23 cellular contexts compared by ENCODE assay signal in genomic region chr15:61206767-61207166, GRCh38. TPM values are rescaled to one million over a fixed set of nuclear protein-coding genes. Genes with fewer than 3 reads are reported as not detected.
DNase-seq lines count a peak whose midpoint lies in the region; ATAC-seq and TF ChIP-seq lines count a peak whose summit lies in the region.
"Had no signal": no experiment of that assay in that cellular context is flagged by ENCODE, and none has a peak within 500 bp of the region (broad histone marks: within the 10 kb centered on the region; RNA-seq: fewer than 3 reads in every experiment).

No MANE protein-coding gene starts in this region.

- peak; percentile 32 for DNase-seq in mesendoderm
- no peak for DNase-seq in psoas muscle
- no peak for DNase-seq in NK-92 treated with Interleukin-12 subunit alpha and Interleukin-12 subunit beta, amount 100 ng/mL, for 24 hours (lab: John Stamatoyannopoulos, UW)
- DNase-seq in NCI-H1930 (lab: John Stamatoyannopoulos, UW) = no peak
- DNase-seq in GM13976 (ENCODE audit: low spot score) = no peak
- DNase-seq: 8988T; ACHN; BE2C; C1 segment of cervical spinal cord; CD4-positive, alpha-beta memory T cell; CD4-positive, CD25-positive, alpha-beta regulatory T cell; CD8-positive, alpha-beta memory T cell; COR-L47; DMS 273 treated with DMSO at 0.1 percent for 48 hours; DMS153; DMS53; DMS79; DND-41; EL; GDM1 had no signal

- no peaks in the 10 kb centered on the region for H3K79me2 ChIP-seq in mesendoderm (ENCODE audit: control insufficient read depth, insufficient read depth, low read length)

- no peaks in the 10 kb centered on the region for H3K79me1 ChIP-seq in mesendoderm (ENCODE audit: low read length)

- H2BK5ac ChIP-seq in mesendoderm (ENCODE audit: low read length) = no peak overlapping the region

- no peak overlapping the region for H3K18ac ChIP-seq in mesendoderm (ENCODE audit: low read length)

- TF ChIP-seq CTCF in psoas muscle (IDR thresholded peaks at IDR 0.05) (no peak), GM13976 (IDR thresholded peaks at IDR 0.05; ENCODE audit: borderline replicate concordance, control extremely low read depth, extremely low read depth, insufficient read depth, missing control alignments) (no peak)

- no peaks in the 10 kb centered on the region for H3K36me3 ChIP-seq in mesendoderm (ENCODE audit: control insufficient read depth, insufficient read depth, low read length)
- H3K36me3 ChIP-seq in psoas muscle (ENCODE audit: insufficient read depth in 1 of 2, low read depth in 1 of 2) = no peaks in the 10 kb centered on the region
- no peaks in the 10 kb centered on the region for H3K36me3 ChIP-seq in skeletal muscle tissue (ENCODE audit: control insufficient read depth in 3 of 3, insufficient read depth in 3 of 3, low read length in 3 of 3)
- H3K36me3 ChIP-seq: BE2C, BLaER1 had no signal

- intact Hi-C loops in psoas muscle (cut with DNase I) = no loop called here

- no peak overlapping the region for H2AK5ac ChIP-seq in mesendoderm (ENCODE audit: low read length)

- H2BK120ac ChIP-seq in mesendoderm (ENCODE audit: low read depth, low read length) = no peak overlapping the region

- H3K4me2 ChIP-seq in mesendoderm (ENCODE audit: low read length) = no peak overlapping the region
- H3K4me2 ChIP-seq: BLaER1 had no signal

- no peak overlapping the region for H3K56ac ChIP-seq in mesendoderm (ENCODE audit: low read length)

- in situ Hi-C loops in GM13976 (cut with MboI; ENCODE audit: low sequenced_read_pairs, unreplicated experiment) = no loop called here

- H3K27me3 ChIP-seq in mesendoderm (ENCODE audit: insufficient read depth, low read length, poor library complexity) (no peaks in the 10 kb centered on the region), psoas muscle (ENCODE audit: insufficient read depth in 3 of 3, low read length in 2 of 3) (no peaks in the 10 kb centered on the region), skeletal muscle tissue (ENCODE audit: control insufficient read depth in 3 of 3, insufficient read depth in 3 of 3, low read length in 3 of 3) (no peaks in the 10 kb centered on the region)
- H3K27me3 ChIP-seq: BE2C, BLaER1 had no signal

- H2BK15ac ChIP-seq in mesendoderm (replicated peaks; ENCODE audit: low read depth) = no peak overlapping the region

- no peaks in the 10 kb centered on the region for H3K4me1 ChIP-seq in mesendoderm (ENCODE audit: control insufficient read depth, low read depth, low read length)
- H3K4me1 ChIP-seq in psoas muscle = peaks cover 61% of the 10 kb centered on the region
- H3K4me1 ChIP-seq in skeletal muscle tissue (ENCODE audit: control insufficient read depth in 3 of 3, insufficient read depth in 3 of 3, low read length in 3 of 3) = peaks cover 32 to 52% (median 36%) of the 10 kb centered on the region in 3 donors
- H3K4me1 ChIP-seq: BLaER1 had no signal

- no peak overlapping the region for H3K23ac ChIP-seq in mesendoderm (ENCODE audit: low read length)

- peak in 3 of 4 donors; percentile 62 to 80 (median 71) for ATAC-seq in psoas muscle
- ATAC-seq: GM12878 had no signal

- H3K9ac ChIP-seq in mesendoderm (ENCODE audit: low read length) (no peak overlapping the region), skeletal muscle tissue (ENCODE audit: low read depth in 1 of 3, low read length in 3 of 3) (no peak overlapping the region)
- H3K9ac ChIP-seq: BLaER1 had no signal

- H3K27ac ChIP-seq in mesendoderm (ENCODE audit: low read depth, low read length) (no peak overlapping the region), psoas muscle (peak overlapping the region; percentile 90), skeletal muscle tissue (ENCODE audit: low read depth, low read length) (peak overlapping the region; percentile 3)
- H3K27ac ChIP-seq: BLaER1 had no signal

- no CpG with 5 or more reads among the region's 5 CpGs for WGBS in mesendoderm (ENCODE audit: extremely low coverage, insufficient coverage, low lambda C conversion rate)
- WGBS in psoas muscle, 3 donors = 26 to 71% (median 36%) methylated on average over 5 of the region's 5 CpGs

- no peak overlapping the region for H4K5ac ChIP-seq in mesendoderm (ENCODE audit: low read length)

- H4K8ac ChIP-seq in mesendoderm (ENCODE audit: low read depth, low read length) = no peak overlapping the region

- H3K4me3 ChIP-seq in mesendoderm (ENCODE audit: low read length) (no peak overlapping the region), psoas muscle (no peak overlapping the region), skeletal muscle tissue (ENCODE audit: low read length in 3 of 3) (no peak overlapping the region)
- H3K4me3 ChIP-seq: BLaER1, GM12878 had no signal

- no peak overlapping the region for H3K4ac ChIP-seq in mesendoderm (ENCODE audit: low read depth, low read length)

- no peaks in the 10 kb centered on the region for H3K9me3 ChIP-seq in psoas muscle
- H3K9me3 ChIP-seq in skeletal muscle tissue (ENCODE audit: control insufficient read depth in 3 of 3, low read length in 3 of 3) = no peaks in the 10 kb centered on the region
- H3K9me3 ChIP-seq: BE2C, BLaER1 had no signal

RNA-seq across cellular contexts. Expression of gene RORA, which starts 22.3 kb away (rescaled TPM):
- polyA plus RNA-seq in mesendoderm (2013, experiment 1 of 2) = 1.6 TPM
- 1.8 TPM for polyA plus RNA-seq in mesendoderm (2013, experiment 2 of 2)
- total RNA-seq in psoas muscle (100 to 1,000 TPM in 2 of 4 donors, 10 to 100 TPM in 2; 65.0 to 163 (median 96.1) TPM), skeletal muscle tissue (27.1 TPM)
- 10 to 100 TPM; 12.5 to 57.0 (median 25.3) TPM for polyA plus RNA-seq in psoas muscle
